In genomic region chr5:68221488-68221887, GRCh38 we compare ENCODE assay signal across 24 cellular contexts. TPM values are rescaled to one million over a fixed set of nuclear protein-coding genes. Genes with fewer than 3 reads are reported as not detected.
A peak's percentile ranks its signal among the peaks of the same experiment; 100 is the strongest.
DNase-seq lines count a peak whose midpoint lies in the region; ATAC-seq and TF ChIP-seq lines count a peak whose summit lies in the region.
"Had no signal": no experiment of that assay in that cellular context is flagged by ENCODE, and none has a peak within 500 bp of the region (broad histone marks: within the 10 kb centered on the region; RNA-seq: fewer than 3 reads in every experiment).

No MANE protein-coding gene starts in this region.

- no peaks in the 10 kb centered on the region for H3K9me3 Mint-ChIP-seq in natural killer cell
- H3K9me3 Mint-ChIP-seq in natural killer cell treated with Interleukin-12 subunit alpha and Interleukin-12 subunit beta and Interleukin-15 and Interleukin-18, amount 100 ng/mL, for 72 hours, result no peaks in the 10 kb centered on the region
- H3K9me3 Mint-ChIP-seq: IgD-negative memory B cell had no signal

- no peak overlapping the region for H3K4me3 ChIP-seq in hepatocyte
- peak overlapping the region in 1 of 2 donors; percentile 16 for H3K4me3 ChIP-seq in vagina
- no peak overlapping the region for H3K4me3 ChIP-seq in right atrium auricular region
- H3K4me3 ChIP-seq: GM12878, MG63 had no signal

- WGBS in hepatocyte (ENCODE audit: low lambda C conversion rate, missing lambda C conversion rate), result 80% methylated on average over 1 of the region's 1 CpG

- H3K9me3 ChIP-seq in hepatocyte (ENCODE audit: low read depth), result no peaks in the 10 kb centered on the region
- no peaks in the 10 kb centered on the region for H3K9me3 ChIP-seq in vagina
- peaks cover 0 to 9% of the 10 kb centered on the region in 2 donors for H3K9me3 ChIP-seq in right atrium auricular region
- H3K9me3 ChIP-seq: SK-N-SH had no signal

- no peak overlapping the region for H2AFZ ChIP-seq in hepatocyte

- intact Hi-C loops in natural killer cell (cut with micrococcal nuclease) (no loop called here), vagina (cut with DNase I) (no loop called here)

- peaks cover 51% of the 10 kb centered on the region for H3K4me1 ChIP-seq in hepatocyte (ENCODE audit: insufficient read depth)
- peaks cover 76% of the 10 kb centered on the region for H3K4me1 ChIP-seq in vagina
- H3K4me1 ChIP-seq in right atrium auricular region, result peaks cover 0 to 67% of the 10 kb centered on the region in 2 donors

- peaks cover 100% of the 10 kb centered on the region for H3K79me2 ChIP-seq in hepatocyte

- DNase-seq in DMS 273 (lab: John Stamatoyannopoulos, UW; ENCODE audit: unreplicated experiment) (peak; percentile 6), DMS 273 treated with DMSO at 0.1 percent for 48 hours (lab: John Stamatoyannopoulos, UW) (no peak), natural killer cell (no peak), hepatocyte (ENCODE audit: low spot score) (no peak), vagina (ENCODE audit: extremely low spot score in 2 of 2) (no peak), right atrium auricular region (ENCODE audit: low spot score) (no peak), putamen (ENCODE audit: low spot score) (no peak)
- no peak for DNase-seq in natural killer cell treated with Interleukin-12 subunit alpha and Interleukin-12 subunit beta and Interleukin-15 and Interleukin-18, amount 100 ng/mL, for 72 hours (ENCODE audit: low spot score)
- DNase-seq: EL, GDM1, HCEC 1CT, Karpas-422, MG63, NCI-H1105 treated with DMSO at 0.1 percent for 48 hours, NCI-H2029, NCI-H446, NCI-H524 treated with DMSO at 0.1 percent for 48 hours, NCI-H774, SK-N-SH had no signal

- peak overlapping the region; percentile 56 to 88 for H3K27ac Mint-ChIP-seq in natural killer cell
- no peak overlapping the region for H3K27ac Mint-ChIP-seq in natural killer cell treated with Interleukin-12 subunit alpha and Interleukin-12 subunit beta and Interleukin-15 and Interleukin-18, amount 100 ng/mL, for 72 hours
- H3K27ac Mint-ChIP-seq: B cell had no signal

- no peak for TF ChIP-seq CTCF in natural killer cell (IDR thresholded peaks at IDR 0.05)
- TF ChIP-seq CTCF in hepatocyte (IDR thresholded peaks at IDR 0.05; ENCODE audit: poor library complexity), result no peak
- no peak for TF ChIP-seq CTCF in vagina (IDR thresholded peaks at IDR 0.05)
- no peak for TF ChIP-seq CTCF in right atrium auricular region (IDR thresholded peaks at IDR 0.05)

- peak overlapping the region; percentile 5 for H3K4me3 Mint-ChIP-seq in natural killer cell
- no peak overlapping the region for H3K4me3 Mint-ChIP-seq in natural killer cell treated with Interleukin-12 subunit alpha and Interleukin-12 subunit beta and Interleukin-15 and Interleukin-18, amount 100 ng/mL, for 72 hours
- H3K4me3 Mint-ChIP-seq: B cell had no signal

- H3K36me3 ChIP-seq in hepatocyte (replicated peaks; ENCODE audit: insufficient read depth, low read depth) (no peaks in the 10 kb centered on the region), vagina (peaks cover 0 to 3% of the 10 kb centered on the region in 2 donors), right atrium auricular region (peaks cover 3% of the 10 kb centered on the region)

- H3K27ac ChIP-seq in hepatocyte (no peak overlapping the region), vagina (peak overlapping the region; percentile 11), right atrium auricular region (no peak overlapping the region)
- H3K27ac ChIP-seq: 22Rv1, C4-2B had no signal

- no peaks in the 10 kb centered on the region for H3K9me2 ChIP-seq in hepatocyte (replicated peaks; ENCODE audit: insufficient read depth)
- H3K9me2 ChIP-seq: SK-N-SH had no signal

- peaks cover 3% of the 10 kb centered on the region for H3K36me3 Mint-ChIP-seq in natural killer cell
- peaks cover 17% of the 10 kb centered on the region for H3K36me3 Mint-ChIP-seq in natural killer cell treated with Interleukin-12 subunit alpha and Interleukin-12 subunit beta and Interleukin-15 and Interleukin-18, amount 100 ng/mL, for 72 hours

- no peak for ATAC-seq in natural killer cell
- no peak for ATAC-seq in natural killer cell treated with Interleukin-12 subunit alpha and Interleukin-12 subunit beta and Interleukin-15 and Interleukin-18, amount 100 ng/mL, for 72 hours
- ATAC-seq: GM12878 had no signal

- no peaks in the 10 kb centered on the region for H3K27me3 ChIP-seq in hepatocyte
- no peaks in the 10 kb centered on the region for H3K27me3 ChIP-seq in vagina
- no peaks in the 10 kb centered on the region for H3K27me3 ChIP-seq in right atrium auricular region
- H3K27me3 ChIP-seq: MG63 had no signal

- TF ChIP-seq POLR2A in vagina (IDR thresholded peaks at IDR 0.05), result no peak

- peaks cover 94 to 95% of the 10 kb centered on the region in 2 donors for H3K4me1 Mint-ChIP-seq in natural killer cell
- H3K4me1 Mint-ChIP-seq in natural killer cell treated with Interleukin-12 subunit alpha and Interleukin-12 subunit beta and Interleukin-15 and Interleukin-18, amount 100 ng/mL, for 72 hours (ENCODE audit: low read depth in 2 of 2), result peaks cover 80 to 86% of the 10 kb centered on the region in 2 donors

- peak overlapping the region; percentile 87 for H3K4me2 ChIP-seq in hepatocyte
- H3K4me2 ChIP-seq: SK-N-SH had no signal

- H4K20me1 ChIP-seq in hepatocyte (ENCODE audit: insufficient read depth, poor library complexity, severe bottlenecking), result peaks cover 95% of the 10 kb centered on the region

- no peaks in the 10 kb centered on the region for H3K27me3 Mint-ChIP-seq in natural killer cell (ENCODE audit: low read depth in 2 of 2)
- no peaks in the 10 kb centered on the region for H3K27me3 Mint-ChIP-seq in natural killer cell treated with Interleukin-12 subunit alpha and Interleukin-12 subunit beta and Interleukin-15 and Interleukin-18, amount 100 ng/mL, for 72 hours
- H3K27me3 Mint-ChIP-seq: B cell, IgD-negative memory B cell had no signal

RNA-seq across cellular contexts. Expression of gene PIK3R1, which starts 5.9 kb away (rescaled TPM):
- total RNA-seq in natural killer cell (100 to 1,000 TPM; 307 to 365 (median 313) TPM), hepatocyte (86.3 and 109 TPM in 2 replicates), vagina (134 TPM), right atrium auricular region (10 to 100 TPM; 87.0 to 91.1 TPM)
- total RNA-seq in natural killer cell treated with Interleukin-12 subunit alpha and Interleukin-12 subunit beta and Interleukin-15 and Interleukin-18, amount 100 ng/mL, for 72 hours, result 100 to 1,000 TPM; 141 to 195 TPM
- polyA plus RNA-seq in hepatocyte, result 36.4 and 38.9 TPM in 2 replicates

Comparison
In these comparisons a context has a peak if more than half of its experiments do, and no peak if none do; other contexts are left out.
1. H3K27ac Mint-ChIP-seq: peak in natural killer cell (2 of 2); none in natural killer cell treated with Interleukin-12 subunit alpha and Interleukin-12 subunit beta and Interleukin-15 and Interleukin-18, amount 100 ng/mL, for 72 hours (0 of 2).